Comparison of ENCODE assay signal across 24 cellular contexts in genomic region chr4:155774033-155774432, GRCh38. TPM values are rescaled to one million over a fixed set of nuclear protein-coding genes. Genes with fewer than 3 reads are reported as not detected.
DNase-seq lines count a peak whose midpoint lies in the region; ATAC-seq, FAIRE-seq and TF ChIP-seq lines count a peak whose summit lies in the region.
"Had no signal": no experiment of that assay in that cellular context is flagged by ENCODE, and none has a peak within 500 bp of the region (broad histone marks: within the 10 kb centered on the region; RNA-seq: fewer than 3 reads in every experiment).

No MANE protein-coding gene starts in this region.

- no peaks in the 10 kb centered on the region for H3K27me3 Mint-ChIP-seq in H9 (ENCODE audit: low read depth)

- ATAC-seq in left cardiac atrium: peak; percentile 18 to 23
- ATAC-seq in HG03045 (IDR thresholded peaks at IDR 0.05; ENCODE audit: unreplicated experiment): no peak
- ATAC-seq: HCT116, K562, PC-3 had no signal

- DNase-seq in H9 (no peak), coronary artery (ENCODE audit: low spot score) (no peak), left cardiac atrium (no peak), spleen (no peak), foreskin fibroblast (no peak), GM19239 (ENCODE audit: insufficient read length, low spot score) (no peak)
- DNase-seq: C1 segment of cervical spinal cord; CD4-positive, alpha-beta memory T cell; COR-L47; DMS53; GOT3; MG63; NCI-H2029; NCI-H446 treated with DMSO at 0.1 percent for 48 hours; NCI-H526; NCI-H82; NK-92 treated with Interleukin-12 subunit alpha and Interleukin-12 subunit beta, amount 100 ng/mL, for 24 hours; PC-3 had no signal

- no peak for FAIRE-seq in GM19239 (lab: Jason Lieb, UNC)
- FAIRE-seq: K562 had no signal

- H3K9ac ChIP-seq in H9 (ENCODE audit: extremely low read depth, insufficient read length, low read length) (no peak overlapping the region), rectal smooth muscle tissue (ENCODE audit: low read length) (no peak overlapping the region)

- H3K23me2 ChIP-seq in H9 (ENCODE audit: insufficient read length, low read depth, low read length, poor library complexity, severe bottlenecking): no peaks in the 10 kb centered on the region

- H3K18ac ChIP-seq in H9 (ENCODE audit: insufficient read length, low read depth, low read length): no peak overlapping the region

- peaks cover 4 to 6% of the 10 kb centered on the region in 2 experiments; a peak in 3 of 4 replicates for H3K4me1 Mint-ChIP-seq in H9
- H3K4me1 Mint-ChIP-seq: CD4-positive, alpha-beta memory T cell had no signal

- H4K5ac ChIP-seq in H9 (ENCODE audit: insufficient read length, low read depth, low read length): no peak overlapping the region

- no peak overlapping the region for H2BK5ac ChIP-seq in H9 (ENCODE audit: insufficient read length, low read length)

- intact Hi-C loops in left cardiac atrium (cut with DNase I): no loop called here
- intact Hi-C loops in spleen (cut with DNase I; ENCODE audit: low total_unique reads): no loop called here

- H3K4me3 Mint-ChIP-seq in H9: no peak overlapping the region
- H3K4me3 Mint-ChIP-seq: CD4-positive, alpha-beta memory T cell had no signal

- no peak overlapping the region for H2AK5ac ChIP-seq in H9 (ENCODE audit: insufficient read length, low read length)

- H2BK120ac ChIP-seq in H9 (ENCODE audit: low read depth, low read length, poor library complexity, severe bottlenecking): no peak overlapping the region

- no peak overlapping the region for H3K4me3 ChIP-seq in coronary artery
- no peak overlapping the region for H3K4me3 ChIP-seq in rectal smooth muscle tissue (ENCODE audit: low read length)
- H3K4me3 ChIP-seq in spleen: no peak overlapping the region
- no peak overlapping the region for H3K4me3 ChIP-seq in foreskin fibroblast (ENCODE audit: low read depth in 1 of 2, low read length in 2 of 2)
- H3K4me3 ChIP-seq: K562, MG63 had no signal

- H4K20me1 ChIP-seq in H9 (ENCODE audit: control insufficient read depth, insufficient read depth, insufficient read length): no peaks in the 10 kb centered on the region

- H2AFZ ChIP-seq in H9 (ENCODE audit: low read length): no peak overlapping the region

- H3K27ac ChIP-seq in H9 (ENCODE audit: insufficient read length, low read depth, low read length) (no peak overlapping the region), coronary artery (peak overlapping the region; percentile 31 to 33), rectal smooth muscle tissue (ENCODE audit: low read depth, low read length) (peak overlapping the region; percentile 70), spleen (no peak overlapping the region)

- H4K8ac ChIP-seq in H9 (replicated peaks; ENCODE audit: insufficient read length, low read depth, low read length): no peak overlapping the region

- no peak overlapping the region for H3K23ac ChIP-seq in H9 (ENCODE audit: insufficient read length, low read depth, low read length)

- no peak overlapping the region for H2BK12ac ChIP-seq in H9 (ENCODE audit: insufficient read length, low read depth, low read length)

- no CpG with 5 or more reads among the region's 4 CpGs for WGBS in H9 (ENCODE audit: extremely low coverage, insufficient read length, low lambda C conversion rate)
- WGBS in spleen, 5 donors: 73 to 91% (median 83%) methylated on average over 4 of the region's 4 CpGs

- H2BK20ac ChIP-seq in H9 (ENCODE audit: low read depth, low read length, poor library complexity, severe bottlenecking): no peak overlapping the region

- peak overlapping the region; percentile 99; the same call in 1 of the 2 replicates for H2BK15ac ChIP-seq in H9 (ENCODE audit: low read depth, low read length)

- H3K9me3 Mint-ChIP-seq in H9: no peaks in the 10 kb centered on the region
- H3K9me3 Mint-ChIP-seq: CD4-positive, alpha-beta memory T cell had no signal

- no peaks in the 10 kb centered on the region for H3K79me1 ChIP-seq in H9 (ENCODE audit: insufficient read depth, low read depth, low read length, poor library complexity, severe bottlenecking)

- H4K91ac ChIP-seq in H9 (ENCODE audit: insufficient read length, low read depth, low read length): no peak overlapping the region

- H3K27ac Mint-ChIP-seq in H9: peak overlapping the region in 1 of 3 experiments; percentile 17; a peak in 1 of 7 replicates
- H3K27ac Mint-ChIP-seq: CD4-positive, alpha-beta memory T cell had no signal

- no peak overlapping the region; the same call in 1 of the 2 replicates for H3K14ac ChIP-seq in H9 (ENCODE audit: insufficient read depth, low read length)

- TF ChIP-seq CTCF in H9 (conservative IDR thresholded peaks at IDR 0.05): no peak
- no peak for TF ChIP-seq CTCF in coronary artery (IDR thresholded peaks at IDR 0.05)
- no peak for TF ChIP-seq CTCF in spleen (IDR thresholded peaks at IDR 0.05 in 8 of 11, conservative IDR thresholded peaks at IDR 0.05 in 3 of 11)
- TF ChIP-seq CTCF in foreskin fibroblast (IDR thresholded peaks at IDR 0.05; ENCODE audit: low read depth, low read length): no peak

- H3K27me3 ChIP-seq in H9 (ENCODE audit: insufficient read depth, low read length) (no peaks in the 10 kb centered on the region), rectal smooth muscle tissue (ENCODE audit: control insufficient read depth, insufficient read depth, low read length) (no peaks in the 10 kb centered on the region), spleen (replicated peaks in 1 of 7) (no peaks in the 10 kb centered on the region)
- H3K27me3 ChIP-seq: MG63 had no signal

- H3K9me3 ChIP-seq in H9 (ENCODE audit: control insufficient read depth, low read depth, low read length) (no peaks in the 10 kb centered on the region), spleen (no peaks in the 10 kb centered on the region)
- H3K9me3 ChIP-seq: MG63 had no signal

- H3K79me2 ChIP-seq in H9 (ENCODE audit: insufficient read depth, low read length): no peaks in the 10 kb centered on the region

- no peak for TF ChIP-seq POLR2A in spleen (IDR thresholded peaks at IDR 0.05)

- no peak overlapping the region for H3K56ac ChIP-seq in H9 (ENCODE audit: insufficient read length, low read depth, low read length)

- H3K4ac ChIP-seq in H9 (ENCODE audit: low read depth, low read length): no peak overlapping the region

- no peaks in the 10 kb centered on the region for H3K36me3 Mint-ChIP-seq in H9 (ENCODE audit: insufficient read depth in 1 of 3, low read depth in 3 of 3)
- H3K36me3 Mint-ChIP-seq: CD4-positive, alpha-beta memory T cell had no signal

- no peak overlapping the region for H3K4me2 ChIP-seq in H9 (ENCODE audit: insufficient read depth, insufficient read length, low read length)

- H3K4me1 ChIP-seq in H9 (ENCODE audit: insufficient read depth, low read length) (no peaks in the 10 kb centered on the region), rectal smooth muscle tissue (ENCODE audit: control insufficient read depth, insufficient read depth, low read length) (peaks cover 15% of the 10 kb centered on the region), spleen (no peaks in the 10 kb centered on the region)

- no peaks in the 10 kb centered on the region for H3K36me3 ChIP-seq in rectal smooth muscle tissue (ENCODE audit: control insufficient read depth, insufficient read depth, low read length)
- H3K36me3 ChIP-seq in spleen: no peaks in the 10 kb centered on the region
- H3K36me3 ChIP-seq: MG63 had no signal

- H3T11ph ChIP-seq in H9 (ENCODE audit: low read length): no peak overlapping the region

RNA-seq across cellular contexts. Expression of gene GUCY1B1, which starts 15.2 kb away (rescaled TPM):
- total RNA-seq in H9 (2021): 0.50 and 0.59 TPM in 2 replicates
- total RNA-seq in left cardiac atrium: 10 to 100 TPM; 10.5 to 14.4 TPM
- total RNA-seq in spleen: 10 to 100 TPM; 13.9 to 20.8 (median 16.8) TPM
- polyA plus RNA-seq in spleen: 1 to 10 TPM; 3.6 to 6.1 (median 5.8) TPM
- total RNA-seq: A673; CD4-positive, alpha-beta memory T cell; HT-29; K562 had no signal
- polyA plus RNA-seq: CD4-positive, alpha-beta memory T cell; K562 had no signal

Comparison
In these comparisons a context has a peak if more than half of its experiments do, and no peak if none do; other contexts are left out.
1. H3K27ac ChIP-seq: peak in coronary artery (2 of 2) and rectal smooth muscle tissue (single experiment); none in H9 (single experiment) and spleen (0 of 8).